ENCODE assay signal across 1 cellular context in genomic region chrX:51555836-51556235, GRCh38. TPM values are rescaled to one million over a fixed set of nuclear protein-coding genes. Genes with fewer than 3 reads are reported as not detected.
"Had no signal": no experiment of that assay in that cellular context is flagged by ENCODE, and none has a peak within 500 bp of the region (broad histone marks: within the 10 kb centered on the region; RNA-seq: fewer than 3 reads in every experiment).

No MANE protein-coding gene starts in this region.

RNA-seq across cellular contexts. Expression of gene NUDT11, which starts 59.4 kb away (rescaled TPM):
- total RNA-seq: cardiac septum had no signal
